In the genomic region with DNA sequence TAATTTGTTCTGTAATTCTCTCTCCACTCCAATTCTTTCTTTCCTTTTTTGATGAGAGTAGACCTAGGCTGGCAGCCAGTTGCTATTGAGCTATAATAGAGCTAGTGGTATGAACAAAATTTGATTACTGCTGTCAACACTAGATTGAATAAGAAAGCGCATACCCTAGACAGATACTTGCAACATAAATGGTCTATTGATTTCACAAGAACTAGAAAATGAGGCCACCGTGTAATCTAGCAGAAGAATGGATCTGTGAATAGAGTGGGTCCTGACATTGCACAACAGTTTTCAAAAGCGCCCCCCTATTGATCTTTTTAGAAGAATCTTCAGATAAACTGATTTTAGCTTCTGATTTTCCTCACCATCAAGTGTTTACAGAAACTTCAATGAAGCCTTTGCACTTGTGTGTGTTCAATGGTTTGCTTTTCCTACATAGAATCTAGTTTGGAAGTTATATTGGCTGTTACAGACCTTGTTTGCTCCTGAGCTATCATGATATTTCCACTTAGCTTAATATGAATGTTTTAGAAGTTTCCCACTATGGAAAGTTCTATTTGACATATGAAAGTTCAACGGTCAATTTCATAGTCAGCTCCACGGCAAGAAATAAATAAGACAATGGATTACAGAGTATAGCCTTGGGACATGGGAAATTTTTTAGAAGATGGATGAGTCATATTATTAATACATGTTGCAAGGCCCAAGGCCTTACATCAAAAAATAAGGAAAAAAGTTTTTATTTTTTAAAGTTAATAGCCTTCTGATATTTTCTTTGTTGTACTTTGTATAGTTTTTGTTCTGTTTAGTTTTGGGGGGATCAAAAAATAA, we compare ENCODE assay signal across 1 cellular context.
TF ChIP-seq lines count a peak whose summit lies in the region.

No MANE protein-coding gene starts in this region.

TF ChIP-seq in A549, 52 proteins besides CTCF, POLR2A, EP300 and RAD21 (continued from another document):
- no peak for TF ChIP-seq RARB (CRISPR knock-in tag; IDR thresholded peaks at IDR 0.05)
- no peak for TF ChIP-seq CBX8 (IDR thresholded peaks at IDR 0.05)
- TF ChIP-seq KDM5A (IDR thresholded peaks at IDR 0.05) = no peak
- no peak for TF ChIP-seq MYC (IDR thresholded peaks at IDR 0.05; ENCODE audit: borderline replicate concordance, low read length)
